In genomic region chr6:104639671-104640070, GRCh38 we compare ENCODE assay signal across 9 cellular contexts.
DNase-seq lines count a peak whose midpoint lies in the region; ATAC-seq, FAIRE-seq and TF ChIP-seq lines count a peak whose summit lies in the region.
"Had no signal": no experiment of that assay in that cellular context is flagged by ENCODE, and none has a peak within 500 bp of the region (broad histone marks: within the 10 kb centered on the region; RNA-seq: fewer than 3 reads in every experiment).

No MANE protein-coding gene starts in this region.

- H3K4me3 ChIP-seq in right lobe of liver (no peak overlapping the region), HepG2 (replicated peaks in 1 of 3; ENCODE audit: insufficient read depth in 1 of 3, low read depth in 2 of 3, low read length in 3 of 3) (no peak overlapping the region), endothelial cell of umbilical vein (replicated peaks in 1 of 3; ENCODE audit: insufficient read depth in 1 of 3, low read depth in 1 of 3, low read length in 3 of 3) (no peak overlapping the region), transverse colon (no peak overlapping the region)

- intact Hi-C loops in right lobe of liver (cut with DNase I) (no loop called here), HepG2 (cut with micrococcal nuclease; ENCODE audit: unreplicated experiment) (no loop called here), endothelial cell of umbilical vein (cut with micrococcal nuclease) (loop anchor here (1.0 to 10.0 kb wide), 4 partner anchors 13 to 875 kb away; no protein-coding TSS in a partner anchor), transverse colon (cut with DNase I; ENCODE audit: low total_unique reads) (no loop called here)

- H3K9ac ChIP-seq in HepG2 (ENCODE audit: insufficient read depth, low read depth, low read length) (no peak overlapping the region), endothelial cell of umbilical vein (replicated peaks; ENCODE audit: extremely low read depth, insufficient read depth, low read length) (no peak overlapping the region)

- H3K27ac ChIP-seq in right lobe of liver, result no peak overlapping the region
- H3K27ac ChIP-seq in HepG2 (ENCODE audit: extremely low read length, insufficient read depth, low read length), result no peak overlapping the region
- H3K27ac ChIP-seq in endothelial cell of umbilical vein (ENCODE audit: insufficient read depth, low read depth, low read length), result peak overlapping the region; percentile 77
- H3K27ac ChIP-seq in substantia nigra (ENCODE audit: low read depth, low read length, poor library complexity, severe bottlenecking), result no peak overlapping the region
- peak overlapping the region in 2 of 4 donors; percentile 11 to 26 for H3K27ac ChIP-seq in transverse colon

- no peak overlapping the region for H3K4me2 ChIP-seq in HepG2 (ENCODE audit: low read depth, low read length)
- no peak overlapping the region for H3K4me2 ChIP-seq in endothelial cell of umbilical vein (ENCODE audit: insufficient read depth, low read length)

- ATAC-seq in right lobe of liver (peak; percentile 34 to 70 (median 52)), HepG2 (no peak), HG03432 (IDR thresholded peaks at IDR 0.05; ENCODE audit: unreplicated experiment) (peak; percentile 94)

- no peak for TF ChIP-seq POLR2A in right lobe of liver (IDR thresholded peaks at IDR 0.05)
- no peak for TF ChIP-seq POLR2A in HepG2 (IDR thresholded peaks at IDR 0.05; ENCODE audit: insufficient read depth in 1 of 2, low read depth in 2 of 2, low read length in 2 of 2)
- TF ChIP-seq POLR2A in endothelial cell of umbilical vein (IDR thresholded peaks at IDR 0.05; ENCODE audit: low read depth, low read length), result no peak
- TF ChIP-seq POLR2A in transverse colon (IDR thresholded peaks at IDR 0.05), result no peak

- dilution Hi-C loops in endothelial cell of umbilical vein (cut with MboI; ENCODE audit: extremely low pct_ligation_motif_present, low sequenced_read_pairs), result no loop called here

- DNase-seq in right lobe of liver (no peak), HepG2 (ENCODE audit: low spot score) (no peak), endothelial cell of umbilical vein (ENCODE audit: low read depth, low spot score) (peak; percentile 26), substantia nigra (lab: John Stamatoyannopoulos, UW) (no peak), transverse colon (no peak), activated gamma-delta T cell (lab: John Stamatoyannopoulos, UW) (no peak), ACHN (no peak)
- DNase-seq: effector CD4-positive, alpha-beta T cell had no signal

- no peak overlapping the region for H2AFZ ChIP-seq in HepG2 (ENCODE audit: low read length)
- H2AFZ ChIP-seq in endothelial cell of umbilical vein (ENCODE audit: low read depth, low read length), result no peak overlapping the region

- H4K20me1 ChIP-seq in HepG2 (ENCODE audit: insufficient read depth, low read length) (no peaks in the 10 kb centered on the region), endothelial cell of umbilical vein (replicated peaks; ENCODE audit: control insufficient read depth, extremely low read depth, insufficient read depth, low read length) (no peaks in the 10 kb centered on the region)

- BruUV-seq in HepG2 (replicated peaks; lab: Mats Ljungman, UMichigan) (no TSS peak), endothelial cell of umbilical vein (replicated peaks; lab: Mats Ljungman, UMichigan) (no TSS peak)

- H3K9me1 ChIP-seq in endothelial cell of umbilical vein (replicated peaks; ENCODE audit: control insufficient read depth, extremely low read depth, insufficient read depth, low read length), result no peaks in the 10 kb centered on the region

- no peaks in the 10 kb centered on the region for H3K79me2 ChIP-seq in HepG2 (ENCODE audit: insufficient read depth, low read length)
- H3K79me2 ChIP-seq in endothelial cell of umbilical vein (ENCODE audit: control insufficient read depth, insufficient read depth, low read length), result no peaks in the 10 kb centered on the region

- CTCF ChIA-PET in HepG2 (lab: Yijun Ruan, JAX; ENCODE audit: low intra/inter-chr PET ratio, low total read pairs), result no interaction called here
- CTCF ChIA-PET in endothelial cell of umbilical vein (lab: Charles Lee), result interaction anchor here (1.1 to 2.2 kb wide), 6 partner anchors 11 to 129 kb away, joined by 3 to 11 read pairs (median 4); no protein-coding TSS in a partner anchor

- TF ChIP-seq CTCF in right lobe of liver (IDR thresholded peaks at IDR 0.05) (no peak), HepG2 (CRISPR knock-in tag; IDR thresholded peaks at IDR 0.05) (no peak), endothelial cell of umbilical vein (IDR thresholded peaks at IDR 0.05; ENCODE audit: extremely low read depth in 1 of 2, insufficient read depth in 1 of 2, low read depth in 1 of 2, low read length in 2 of 2) (no peak), transverse colon (IDR thresholded peaks at IDR 0.05) (no peak)

- FAIRE-seq in HepG2 (lab: Jason Lieb, UNC) (no peak), endothelial cell of umbilical vein (lab: Jason Lieb, UNC) (peak; percentile 42)

- in situ Hi-C loops in HepG2 (cut with HindIII; ENCODE audit: extremely low pct_ligation_motif_present, low pct_unique_long_range_greater_than_20kb) (no loop called here), transverse colon (cut with MboI; ENCODE audit: low pct_ligation_motif_present in 1 of 4, low pct_unique_long_range_greater_than_20kb in 1 of 4, low sequenced_read_pairs in 3 of 4) (no loop called here), ACHN (cut with HindIII; ENCODE audit: low pct_ligation_motif_present, low pct_unique_long_range_greater_than_20kb, low sequenced_read_pairs) (no loop called here)

- no peak for TF ChIP-seq RAD21 in HepG2 (CRISPR knock-in tag; IDR thresholded peaks at IDR 0.05)

- TF ChIP-seq EP300 in HepG2 (IDR thresholded peaks at IDR 0.05; ENCODE audit: low read depth in 2 of 2, low read length in 2 of 2) (no peak), HepG2 (CRISPR knock-in tag; IDR thresholded peaks at IDR 0.05; ENCODE audit: borderline replicate concordance) (no peak), transverse colon (IDR thresholded peaks at IDR 0.05; ENCODE audit: low read depth) (no peak)

- H3K4me1 ChIP-seq in right lobe of liver, result no peaks in the 10 kb centered on the region
- H3K4me1 ChIP-seq in HepG2 (ENCODE audit: insufficient read depth, low read length), result no peaks in the 10 kb centered on the region
- H3K4me1 ChIP-seq in endothelial cell of umbilical vein (ENCODE audit: control insufficient read depth, extremely low read depth, insufficient read depth, low read length), result peaks cover 50% of the 10 kb centered on the region
- peaks cover 0 to 13% (median 0%) of the 10 kb centered on the region in 4 donors for H3K4me1 ChIP-seq in transverse colon

- H3K9me3 ChIP-seq in right lobe of liver (no peaks in the 10 kb centered on the region), HepG2 (ENCODE audit: low read length) (no peaks in the 10 kb centered on the region), endothelial cell of umbilical vein (replicated peaks; ENCODE audit: control insufficient read depth, insufficient read depth, low read length) (no peaks in the 10 kb centered on the region), transverse colon (no peaks in the 10 kb centered on the region)

- POLR2A ChIA-PET in HepG2 (lab: Yijun Ruan, JAX) (no interaction called here), endothelial cell of umbilical vein (lab: Charles Lee) (interaction anchor here (0.8 kb wide), 1 partner anchor 66 kb away, joined by 3 read pairs; no protein-coding TSS in a partner anchor)

- H3K36me3 ChIP-seq in right lobe of liver (no peaks in the 10 kb centered on the region), HepG2 (replicated peaks in 1 of 2; ENCODE audit: control insufficient read depth in 1 of 2, insufficient read depth in 2 of 2, low read length in 2 of 2) (no peaks in the 10 kb centered on the region), endothelial cell of umbilical vein (ENCODE audit: control insufficient read depth in 2 of 2, extremely low read depth in 1 of 2, insufficient read depth in 2 of 2, low read length in 2 of 2) (no peaks in the 10 kb centered on the region), transverse colon (no peaks in the 10 kb centered on the region)

- H3K27me3 ChIP-seq in right lobe of liver, result no peaks in the 10 kb centered on the region
- H3K27me3 ChIP-seq in HepG2 (ENCODE audit: control insufficient read depth in 1 of 2, insufficient read depth in 2 of 2, low read length in 2 of 2), result no peaks in the 10 kb centered on the region
- no peaks in the 10 kb centered on the region for H3K27me3 ChIP-seq in endothelial cell of umbilical vein (ENCODE audit: control insufficient read depth in 2 of 2, insufficient read depth in 2 of 2, low read length in 2 of 2)
- no peaks in the 10 kb centered on the region for H3K27me3 ChIP-seq in transverse colon

TF ChIP-seq in HepG2, 621 proteins besides CTCF, POLR2A, EP300 and RAD21:
- TF ChIP-seq ZNF503 (CRISPR knock-in tag; IDR thresholded peaks at IDR 0.05), result no peak

TF ChIP-seq in endothelial cell of umbilical vein, 7 proteins besides CTCF, POLR2A, EP300 and RAD21:
- TF ChIP-seq MAX (IDR thresholded peaks at IDR 0.05; ENCODE audit: insufficient read depth, insufficient read length) (no peak), EZH2 (IDR thresholded peaks at IDR 0.05; ENCODE audit: borderline replicate concordance, low read depth, low read length, severe bottlenecking) (no peak), JUN (IDR thresholded peaks at IDR 0.05; ENCODE audit: borderline replicate concordance, insufficient read depth, insufficient read length, low read depth) (no peak)
